Comparison of ENCODE assay signal across 1 cellular context in the genomic region with DNA sequence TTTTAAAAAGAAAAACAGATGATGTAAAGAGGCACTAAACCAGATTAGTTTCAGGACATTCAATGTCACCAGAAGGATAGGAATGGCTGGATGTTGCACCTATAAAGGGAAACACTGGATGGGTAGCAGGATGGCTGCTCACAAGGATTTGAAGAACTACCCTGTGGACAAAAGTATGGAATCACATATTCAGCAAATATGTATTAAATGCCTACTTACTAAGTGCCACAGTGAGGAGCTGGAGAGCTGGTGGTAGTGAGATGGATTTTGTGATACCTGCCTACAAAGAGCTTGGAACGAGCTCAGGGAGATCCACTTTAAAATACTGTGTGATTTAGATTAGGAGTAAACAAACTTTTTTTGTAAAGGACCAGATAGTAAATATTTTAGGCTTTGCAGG.
TF ChIP-seq lines count a peak whose summit lies in the region.

No MANE protein-coding gene starts in this region.

TF ChIP-seq in HCT116, 20 proteins besides CTCF, POLR2A, EP300 and RAD21 (continued from another document):
- TF ChIP-seq REST (IDR thresholded peaks at IDR 0.05; ENCODE audit: low read depth) (no peak), ZFX (IDR thresholded peaks at IDR 0.05) (no peak)
- TF ChIP-seq, protein P1, sequence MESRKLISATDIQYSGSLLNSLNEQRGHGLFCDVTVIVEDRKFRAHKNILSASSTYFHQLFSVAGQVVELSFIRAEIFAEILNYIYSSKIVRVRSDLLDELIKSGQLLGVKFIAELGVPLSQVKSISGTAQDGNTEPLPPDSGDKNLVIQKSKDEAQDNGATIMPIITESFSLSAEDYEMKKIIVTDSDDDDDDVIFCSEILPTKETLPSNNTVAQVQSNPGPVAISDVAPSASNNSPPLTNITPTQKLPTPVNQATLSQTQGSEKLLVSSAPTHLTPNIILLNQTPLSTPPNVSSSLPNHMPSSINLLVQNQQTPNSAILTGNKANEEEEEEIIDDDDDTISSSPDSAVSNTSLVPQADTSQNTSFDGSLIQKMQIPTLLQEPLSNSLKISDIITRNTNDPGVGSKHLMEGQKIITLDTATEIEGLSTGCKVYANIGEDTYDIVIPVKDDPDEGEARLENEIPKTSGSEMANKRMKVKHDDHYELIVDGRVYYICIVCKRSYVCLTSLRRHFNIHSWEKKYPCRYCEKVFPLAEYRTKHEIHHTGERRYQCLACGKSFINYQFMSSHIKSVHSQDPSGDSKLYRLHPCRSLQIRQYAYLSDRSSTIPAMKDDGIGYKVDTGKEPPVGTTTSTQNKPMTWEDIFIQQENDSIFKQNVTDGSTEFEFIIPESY (IDR thresholded peaks at IDR 0.05; ENCODE audit: extremely low read depth, insufficient replicate concordance, low read length): no peak
TF ChIP-seq in HCT116: peak in this region for 0.
